In genomic region chr6:83270971-83271714, GRCh38 we compare ENCODE assay signal across 11 cellular contexts.
A peak's percentile ranks its signal among the peaks of the same experiment; 100 is the strongest.
DNase-seq lines count a peak whose midpoint lies in the region; ATAC-seq lines count a peak whose summit lies in the region.
"Had no signal": no experiment of that assay in that cellular context is flagged by ENCODE, and none has a peak within 500 bp of the region (broad histone marks: within the 10 kb centered on the region; RNA-seq: fewer than 3 reads in every experiment).

No MANE protein-coding gene starts in this region.

- no peak overlapping the region for H3K4me3 Mint-ChIP-seq in activated naive CD8-positive, alpha-beta T cell treated with anti-CD3 and anti-CD28 coated beads, Interleukin-2, amount 50 U/mL, for 24 hours
- no peak overlapping the region for H3K4me3 Mint-ChIP-seq in activated naive CD8-positive, alpha-beta T cell treated with anti-CD3 and anti-CD28 coated beads for 36 hours

- H3K27ac ChIP-seq in subcutaneous abdominal adipose tissue (ENCODE audit: low read depth, low read length) = peak overlapping the region; percentile 26
- H3K27ac ChIP-seq: thyroid gland had no signal

- no peaks in the 10 kb centered on the region for H3K9me3 Mint-ChIP-seq in activated naive CD8-positive, alpha-beta T cell treated with anti-CD3 and anti-CD28 coated beads, Interleukin-2, amount 50 U/mL, for 24 hours
- no peaks in the 10 kb centered on the region for H3K9me3 Mint-ChIP-seq in activated naive CD8-positive, alpha-beta T cell treated with anti-CD3 and anti-CD28 coated beads for 36 hours

- H3K27me3 Mint-ChIP-seq in activated naive CD8-positive, alpha-beta T cell treated with anti-CD3 and anti-CD28 coated beads, Interleukin-2, amount 50 U/mL, for 24 hours = peaks cover 2% of the 10 kb centered on the region
- no peaks in the 10 kb centered on the region for H3K27me3 Mint-ChIP-seq in activated naive CD8-positive, alpha-beta T cell treated with anti-CD3 and anti-CD28 coated beads for 36 hours

- H3K4me3 ChIP-seq in subcutaneous abdominal adipose tissue (ENCODE audit: low read depth in 1 of 5, low read length in 5 of 5) = no peak overlapping the region
- H3K4me3 ChIP-seq: thyroid gland had no signal

- no peaks in the 10 kb centered on the region for H3K36me3 Mint-ChIP-seq in activated naive CD8-positive, alpha-beta T cell treated with anti-CD3 and anti-CD28 coated beads, Interleukin-2, amount 50 U/mL, for 24 hours (ENCODE audit: low read depth)
- H3K36me3 Mint-ChIP-seq in activated naive CD8-positive, alpha-beta T cell treated with anti-CD3 and anti-CD28 coated beads for 36 hours = no peaks in the 10 kb centered on the region

- H3K9ac ChIP-seq in subcutaneous abdominal adipose tissue (ENCODE audit: low read length in 5 of 5) = no peak overlapping the region

- H3K27me3 ChIP-seq in subcutaneous abdominal adipose tissue (ENCODE audit: control insufficient read depth in 5 of 5, insufficient read depth in 4 of 5, low read length in 5 of 5) = no peaks in the 10 kb centered on the region
- H3K27me3 ChIP-seq: thyroid gland had no signal

- peaks cover 0 to 5% (median 0%) of the 10 kb centered on the region in 5 donors for H3K4me1 ChIP-seq in subcutaneous abdominal adipose tissue (ENCODE audit: control insufficient read depth in 5 of 5, insufficient read depth in 5 of 5, low read length in 5 of 5)
- H3K4me1 ChIP-seq: thyroid gland had no signal

- H3K36me3 ChIP-seq in subcutaneous abdominal adipose tissue (ENCODE audit: control insufficient read depth in 5 of 5, insufficient read depth in 5 of 5, low read length in 5 of 5) = no peaks in the 10 kb centered on the region
- H3K36me3 ChIP-seq: thyroid gland had no signal

- ATAC-seq in activated naive CD8-positive, alpha-beta T cell treated with anti-CD3 and anti-CD28 coated beads, Interleukin-2, amount 50 U/mL, for 24 hours = peak; percentile 63

- H3K27ac Mint-ChIP-seq in activated naive CD8-positive, alpha-beta T cell treated with anti-CD3 and anti-CD28 coated beads, Interleukin-2, amount 50 U/mL, for 24 hours = no peak overlapping the region
- no peak overlapping the region for H3K27ac Mint-ChIP-seq in activated naive CD8-positive, alpha-beta T cell treated with anti-CD3 and anti-CD28 coated beads for 36 hours

- no peaks in the 10 kb centered on the region for H3K9me3 ChIP-seq in subcutaneous abdominal adipose tissue (ENCODE audit: control insufficient read depth in 5 of 5, low read length in 5 of 5)
- H3K9me3 ChIP-seq: thyroid gland had no signal

- peaks cover 7% of the 10 kb centered on the region for H3K4me1 Mint-ChIP-seq in activated naive CD8-positive, alpha-beta T cell treated with anti-CD3 and anti-CD28 coated beads, Interleukin-2, amount 50 U/mL, for 24 hours
- no peaks in the 10 kb centered on the region for H3K4me1 Mint-ChIP-seq in activated naive CD8-positive, alpha-beta T cell treated with anti-CD3 and anti-CD28 coated beads for 36 hours

- DNase-seq in activated naive CD8-positive, alpha-beta T cell treated with anti-CD3 and anti-CD28 coated beads, Interleukin-2, amount 50 U/mL, for 24 hours = no peak
- no peak for DNase-seq in activated naive CD8-positive, alpha-beta T cell treated with anti-CD3 and anti-CD28 coated beads for 36 hours
- DNase-seq in HS-27A (ENCODE audit: low read depth) (peak; percentile 77), dermis blood vessel endothelial cell (peak; percentile 61), T-helper 2 cell (no peak), anterior cingulate cortex (lab: John Stamatoyannopoulos, UW) (no peak), NCI-H146 treated with DMSO at 0.1 percent for 48 hours (lab: John Stamatoyannopoulos, UW; ENCODE audit: unreplicated experiment) (no peak)
- DNase-seq: activated T-cell treated with anti-CD3 and anti-CD28 coated beads, Interleukin-2, amount 50 U/mL, for 48 hours; AML-193; thyroid gland had no signal

Comparison
In these comparisons a context has a peak if more than half of its experiments do, and no peak if none do; other contexts are left out.
1. DNase-seq: peak in HS-27A (single experiment) and dermis blood vessel endothelial cell (single experiment); none in activated naive CD8-positive, alpha-beta T cell treated with anti-CD3 and anti-CD28 coated beads, Interleukin-2, amount 50 U/mL, for 24 hours (single experiment), activated naive CD8-positive, alpha-beta T cell treated with anti-CD3 and anti-CD28 coated beads for 36 hours (single experiment), T-helper 2 cell (0 of 5), anterior cingulate cortex (0 of 58) and NCI-H146 treated with DMSO at 0.1 percent for 48 hours (single experiment).